Comparison of ENCODE assay signal across 8 cellular contexts in genomic region chr12:29519585-29520182, GRCh38. TPM values are rescaled to one million over a fixed set of nuclear protein-coding genes. Genes with fewer than 3 reads are reported as not detected.
DNase-seq lines count a peak whose midpoint lies in the region; ATAC-seq and TF ChIP-seq lines count a peak whose summit lies in the region.

No MANE protein-coding gene starts in this region.

- H3K27me3 ChIP-seq in RWPE2 (ENCODE audit: insufficient read depth, poor library complexity, severe bottlenecking) (no peaks in the 10 kb centered on the region), neuronal stem cell (ENCODE audit: control insufficient read depth in 3 of 3, insufficient read depth in 3 of 3, low read depth in 1 of 3, low read length in 3 of 3) (no peaks in the 10 kb centered on the region)

- H3K4me3 ChIP-seq in RWPE2 (ENCODE audit: severe bottlenecking), result no peak overlapping the region
- H3K4me3 ChIP-seq in neuronal stem cell (ENCODE audit: low read length in 2 of 2), result no peak overlapping the region

- H4K91ac ChIP-seq in neuronal stem cell (ENCODE audit: low read depth, low read length, poor library complexity), result no peak overlapping the region

- no peak overlapping the region for H2BK5ac ChIP-seq in neuronal stem cell (ENCODE audit: low read length)

- H3K4me1 Mint-ChIP-seq in endothelial cell (ENCODE audit: unreplicated experiment), result no peaks in the 10 kb centered on the region
- H3K4me1 Mint-ChIP-seq in activated T-helper 2 cell treated with anti-CD3 and anti-CD28 coated beads, Interferon-gamma antibody, Interleukin-2, Interleukin-4, amounts not matched to agents 10 μg/mL and 5 μg/mL and 100 μg/mL, durations not matched to agents 14 hours and 24 hours and 36 hours (ENCODE audit: low read depth), result no peaks in the 10 kb centered on the region

- no peak overlapping the region for H2BK12ac ChIP-seq in neuronal stem cell (ENCODE audit: low read length)

- no peak overlapping the region for H2BK15ac ChIP-seq in neuronal stem cell (ENCODE audit: low read length)

- no peak overlapping the region for H3K4me3 Mint-ChIP-seq in endothelial cell (ENCODE audit: unreplicated experiment)
- H3K4me3 Mint-ChIP-seq in activated T-helper 2 cell treated with anti-CD3 and anti-CD28 coated beads, Interferon-gamma antibody, Interleukin-2, Interleukin-4, amounts not matched to agents 10 μg/mL and 5 μg/mL and 100 μg/mL, durations not matched to agents 14 hours and 24 hours and 36 hours (ENCODE audit: low read depth), result no peak overlapping the region

- no peak overlapping the region for H3K14ac ChIP-seq in neuronal stem cell (ENCODE audit: low read length)

- ATAC-seq in HG03432 (IDR thresholded peaks at IDR 0.05; ENCODE audit: unreplicated experiment), result peak; percentile 44
- no peak for ATAC-seq in RWPE2 (ENCODE audit: low read depth)
- no peak for ATAC-seq in HG02840 (IDR thresholded peaks at IDR 0.05; ENCODE audit: low FRiP score, unreplicated experiment)

- H3K4me1 ChIP-seq in RWPE2 (ENCODE audit: insufficient read depth, poor library complexity, severe bottlenecking), result no peaks in the 10 kb centered on the region
- peaks cover 0 to 4% of the 10 kb centered on the region in 2 donors for H3K4me1 ChIP-seq in neuronal stem cell (ENCODE audit: control insufficient read depth in 2 of 2, insufficient read depth in 1 of 2, low read depth in 1 of 2, low read length in 2 of 2)

- no peak overlapping the region for H3K9ac ChIP-seq in neuronal stem cell (ENCODE audit: low read depth, low read length, poor library complexity)

- no peak overlapping the region for H3K27ac Mint-ChIP-seq in endothelial cell (ENCODE audit: unreplicated experiment)
- no peak overlapping the region for H3K27ac Mint-ChIP-seq in activated T-helper 2 cell treated with anti-CD3 and anti-CD28 coated beads, Interferon-gamma antibody, Interleukin-2, Interleukin-4, amounts not matched to agents 10 μg/mL and 5 μg/mL and 100 μg/mL, durations not matched to agents 14 hours and 24 hours and 36 hours

- H3K27ac ChIP-seq in RWPE2 (ENCODE audit: poor library complexity, severe bottlenecking) (no peak overlapping the region), neuronal stem cell (replicated peaks; ENCODE audit: low read length) (no peak overlapping the region)

- H3K4ac ChIP-seq in neuronal stem cell (ENCODE audit: low read length), result no peak overlapping the region

- no peak overlapping the region for H3K4me2 ChIP-seq in neuronal stem cell (ENCODE audit: insufficient read depth, low read length, poor library complexity, severe bottlenecking)

- no peaks in the 10 kb centered on the region for H3K27me3 Mint-ChIP-seq in endothelial cell (ENCODE audit: unreplicated experiment)
- no peaks in the 10 kb centered on the region for H3K27me3 Mint-ChIP-seq in activated T-helper 2 cell treated with anti-CD3 and anti-CD28 coated beads, Interferon-gamma antibody, Interleukin-2, Interleukin-4, amounts not matched to agents 10 μg/mL and 5 μg/mL and 100 μg/mL, durations not matched to agents 14 hours and 24 hours and 36 hours (ENCODE audit: low read depth)

- no peak overlapping the region for H2BK120ac ChIP-seq in neuronal stem cell (ENCODE audit: low read depth, low read length)

- H3K9me3 Mint-ChIP-seq in endothelial cell (ENCODE audit: unreplicated experiment), result no peaks in the 10 kb centered on the region
- H3K9me3 Mint-ChIP-seq in activated T-helper 2 cell treated with anti-CD3 and anti-CD28 coated beads, Interferon-gamma antibody, Interleukin-2, Interleukin-4, amounts not matched to agents 10 μg/mL and 5 μg/mL and 100 μg/mL, durations not matched to agents 14 hours and 24 hours and 36 hours, result no peaks in the 10 kb centered on the region

- no peak overlapping the region for H3K18ac ChIP-seq in neuronal stem cell (ENCODE audit: low read length)

- no peak overlapping the region for H2AK5ac ChIP-seq in neuronal stem cell (ENCODE audit: low read depth, low read length)

- H3K79me1 ChIP-seq in neuronal stem cell (ENCODE audit: low read depth, low read length), result no peaks in the 10 kb centered on the region

- intact Hi-C loops in activated T-helper 2 cell treated with anti-CD3 and anti-CD28 coated beads, Interferon-gamma antibody, Interleukin-2, Interleukin-4, amounts not matched to agents 10 μg/mL and 5 μg/mL and 100 μg/mL, durations not matched to agents 14 hours and 24 hours and 36 hours (cut with micrococcal nuclease), result loop anchor here (1.0 to 5.0 kb wide), 2 partner anchors 1288 to 1325 kb away; no protein-coding TSS in a partner anchor

- H3K9me3 ChIP-seq in RWPE2 (ENCODE audit: severe bottlenecking) (no peaks in the 10 kb centered on the region), neuronal stem cell (replicated peaks in 1 of 2; ENCODE audit: control insufficient read depth in 2 of 2, insufficient read depth in 1 of 2, low read depth in 1 of 2, low read length in 2 of 2) (no peaks in the 10 kb centered on the region)

- no peak overlapping the region for H2AFZ ChIP-seq in neuronal stem cell (ENCODE audit: low read length)

- TF ChIP-seq CTCF in RWPE2 (IDR thresholded peaks at IDR 0.05; ENCODE audit: poor library complexity, severe bottlenecking) (peak; percentile 42), endothelial cell (IDR thresholded peaks at IDR 0.05; ENCODE audit: unreplicated experiment) (peak; percentile 82)

- DNase-seq in activated gamma-delta T cell treated with Interleukin-2 at 50 U/mL for 16 hours (peak; percentile 14), activated gamma-delta T cell (lab: John Stamatoyannopoulos, UW) (no peak), RWPE2 (ENCODE audit: low spot score) (no peak), endothelial cell (ENCODE audit: low spot score) (peak; percentile 40), neuronal stem cell (ENCODE audit: low spot score) (peak; percentile 11)
- no peak for DNase-seq in activated T-helper 2 cell treated with anti-CD3 and anti-CD28 coated beads, Interferon-gamma antibody, Interleukin-2, Interleukin-4, amounts not matched to agents 10 μg/mL and 5 μg/mL and 100 μg/mL, durations not matched to agents 14 hours and 24 hours and 36 hours (ENCODE audit: low spot score)

- H4K8ac ChIP-seq in neuronal stem cell (ENCODE audit: low read depth, low read length), result no peak overlapping the region

- no peak overlapping the region for H3K23ac ChIP-seq in neuronal stem cell (ENCODE audit: low read depth, low read length, poor library complexity)

- no peaks in the 10 kb centered on the region for H3K36me3 Mint-ChIP-seq in endothelial cell (ENCODE audit: low read depth, unreplicated experiment)
- no peaks in the 10 kb centered on the region for H3K36me3 Mint-ChIP-seq in activated T-helper 2 cell treated with anti-CD3 and anti-CD28 coated beads, Interferon-gamma antibody, Interleukin-2, Interleukin-4, amounts not matched to agents 10 μg/mL and 5 μg/mL and 100 μg/mL, durations not matched to agents 14 hours and 24 hours and 36 hours (ENCODE audit: low read depth)

- no peaks in the 10 kb centered on the region for H3K36me3 ChIP-seq in RWPE2 (ENCODE audit: low read depth)
- peaks cover 0 to 36% of the 10 kb centered on the region in 2 donors for H3K36me3 ChIP-seq in neuronal stem cell (replicated peaks in 1 of 2; ENCODE audit: control insufficient read depth in 2 of 2, insufficient read depth in 2 of 2, low read length in 2 of 2)

RNA-seq across cellular contexts. Expression of gene OVCH1, which starts 22.2 kb away (rescaled TPM):
- total RNA-seq in endothelial cell (ENCODE audit: unreplicated experiment), result not detected
- polyA plus RNA-seq in neuronal stem cell (2013, experiment 1 of 2), result not detected
- 0.01 TPM for polyA plus RNA-seq in neuronal stem cell (2013, experiment 2 of 2)
- total RNA-seq in activated T-helper 2 cell treated with anti-CD3 and anti-CD28 coated beads, Interferon-gamma antibody, Interleukin-2, Interleukin-4, amounts not matched to agents 10 μg/mL and 5 μg/mL and 100 μg/mL, durations not matched to agents 14 hours and 24 hours and 36 hours, result not detected in 2 replicates

Comparison
In these comparisons a context has a peak if more than half of its experiments do, and no peak if none do; other contexts are left out.
1. DNase-seq: peak in activated gamma-delta T cell treated with Interleukin-2 at 50 U/mL for 16 hours (single experiment), endothelial cell (single experiment) and neuronal stem cell (single experiment); none in activated gamma-delta T cell (single experiment), RWPE2 (single experiment) and activated T-helper 2 cell treated with anti-CD3 and anti-CD28 coated beads, Interferon-gamma antibody, Interleukin-2, Interleukin-4, amounts not matched to agents 10 μg/mL and 5 μg/mL and 100 μg/mL, durations not matched to agents 14 hours and 24 hours and 36 hours (single experiment).